Comparison of ENCODE assay signal across 10 cellular contexts in genomic region chr4:56215901-56216300, GRCh38.
DNase-seq lines count a peak whose midpoint lies in the region; ATAC-seq, FAIRE-seq and TF ChIP-seq lines count a peak whose summit lies in the region.
"Had no signal": no experiment of that assay in that cellular context is flagged by ENCODE, and none has a peak within 500 bp of the region (broad histone marks: within the 10 kb centered on the region; RNA-seq: fewer than 3 reads in every experiment).

No MANE protein-coding gene starts in this region.

- 0 out of 2 replicates have a peak overlapping the region, but pooled peaks have one; percentile 25 for H3K4me2 ChIP-seq in GM23338
- no peak overlapping the region for H3K4me2 ChIP-seq in H1 (ENCODE audit: insufficient read depth in 1 of 2, low read depth in 2 of 2, low read length in 2 of 2)

- no peak overlapping the region for H2BK15ac ChIP-seq in H1 (ENCODE audit: low read length)

- no peak overlapping the region for H2BK5ac ChIP-seq in H1 (ENCODE audit: low read depth, low read length)

- no peak overlapping the region for H2BK120ac ChIP-seq in H1 (replicated peaks; ENCODE audit: low read depth, low read length)

- H3K79me2 ChIP-seq in GM23338 (replicated peaks; ENCODE audit: insufficient read depth) = no peaks in the 10 kb centered on the region
- H3K79me2 ChIP-seq in H1 (ENCODE audit: control insufficient read depth in 1 of 2, insufficient read depth in 2 of 2, low read length in 2 of 2) = no peaks in the 10 kb centered on the region

- no peaks in the 10 kb centered on the region; the same call in 1 of the 2 replicates for H3K9me2 ChIP-seq in GM23338 (ENCODE audit: insufficient read depth)

- no peak overlapping the region for H2AK5ac ChIP-seq in H1 (ENCODE audit: low read depth, low read length)

- peaks cover 47% of the 10 kb centered on the region for H3K9me3 Mint-ChIP-seq in GM23338
- peaks cover 0 to 4% (median 0%) of the 10 kb centered on the region in 6 donors for H3K9me3 Mint-ChIP-seq in immature natural killer cell

- POLR2A ChIA-PET in H1 (lab: Charles Lee; ENCODE audit: partially characterized antibody) = no interaction called here

- no peak for TF ChIP-seq CTCF in GM23338 (conservative IDR thresholded peaks at IDR 0.05; ENCODE audit: low read depth in 2 of 2)
- TF ChIP-seq CTCF in H1 (IDR thresholded peaks at IDR 0.05; ENCODE audit: control extremely low read depth in 1 of 3, insufficient read depth in 1 of 3, low read depth in 1 of 3, low read length in 3 of 3) = no peak
- TF ChIP-seq CTCF in vagina (IDR thresholded peaks at IDR 0.05) = no peak

- no peak overlapping the region for H3K56ac ChIP-seq in H1 (replicated peaks; ENCODE audit: insufficient read length, low read depth, low read length)

- intact Hi-C loops in vagina (cut with DNase I) = no loop called here

- H3K4me1 Mint-ChIP-seq in GM23338 (peaks cover 23% of the 10 kb centered on the region), immature natural killer cell (no peaks in the 10 kb centered on the region)

- H3K27ac ChIP-seq in GM23338 (ENCODE audit: low read depth) = no peak overlapping the region
- H3K27ac ChIP-seq in H1 (ENCODE audit: low read depth, low read length) = no peak overlapping the region
- H3K27ac ChIP-seq in vagina = no peak overlapping the region

- no peak overlapping the region for H2BK20ac ChIP-seq in H1 (ENCODE audit: low read length)

- H3K27me3 Mint-ChIP-seq in GM23338 (ENCODE audit: insufficient read depth, low read depth, poor library complexity) = peaks cover 9% of the 10 kb centered on the region
- peaks cover 0 to 7% (median 0%) of the 10 kb centered on the region in 3 donors for H3K27me3 Mint-ChIP-seq in immature natural killer cell (ENCODE audit: low read depth in 3 of 3)

- H3K23me2 ChIP-seq in H1 (ENCODE audit: low read depth, low read length) = no peaks in the 10 kb centered on the region; the same call in 1 of the 2 replicates

- H3K4me3 ChIP-seq in GM23338 = no peak overlapping the region
- H3K4me3 ChIP-seq in H1 (ENCODE audit: extremely low read depth in 1 of 4, insufficient read depth in 2 of 4, low read depth in 3 of 4, low read length in 4 of 4) = no peak overlapping the region
- H3K4me3 ChIP-seq in vagina = no peak overlapping the region
- H3K4me3 ChIP-seq: lung had no signal

- no peak overlapping the region for H3K18ac ChIP-seq in H1 (ENCODE audit: extremely low read depth, low read length)

- DNase-seq in GM23338 (ENCODE audit: low spot score) (peak; percentile 43), NCI-H226 (peak; percentile 67), H1 (ENCODE audit: low read depth in 1 of 2, low spot score in 2 of 2) (peak in 1 of 2 experiments; percentile 23), non-pigmented ciliary epithelial cell (ENCODE audit: low read depth) (peak; percentile 22), NCI-H524 treated with DMSO at 0.1 percent for 48 hours (lab: John Stamatoyannopoulos, UW) (no peak), vagina (ENCODE audit: extremely low spot score in 2 of 2) (no peak), immature natural killer cell (no peak)
- DNase-seq in stimulated activated CD4-positive, alpha-beta T cell treated with anti-CD3 and anti-CD28 coated beads, Interleukin-15, amount 100 ng/mL, for 24 hours = no peak

- H3K4me3 Mint-ChIP-seq in GM23338 (no peak overlapping the region), immature natural killer cell (no peak overlapping the region)

- WGBS in H1 (ENCODE audit: extremely low coverage in 1 of 2, insufficient coverage in 1 of 2, insufficient read length in 1 of 2, insufficient replicate concordance in 2 of 2, low coverage in 1 of 2, low lambda C conversion rate in 2 of 2, missing lambda C conversion rate in 1 of 2), 2 experiments = 50% methylated on average over 3 of the region's 3 CpGs; no CpG with 5 or more reads in 1 of the 2 experiments

- no peak for TF ChIP-seq EP300 in H1 (IDR thresholded peaks at IDR 0.05; ENCODE audit: borderline replicate concordance in 1 of 2, low read depth in 2 of 2, low read length in 2 of 2)

- H3K36me3 ChIP-seq in GM23338 (ENCODE audit: insufficient read depth) (0 out of 2 replicates have a peak, but pooled peaks cover 4% of the 10 kb centered on the region), H1 (ENCODE audit: control insufficient read depth in 2 of 4, insufficient read depth in 4 of 4, low read length in 3 of 4) (peaks cover 0 to 4% (median 0%) of the 10 kb centered on the region in 4 experiments; a peak in 1 of 8 replicates), vagina (no peaks in the 10 kb centered on the region)

- H3F3A ChIP-seq in GM23338 (replicated peaks; ENCODE audit: low read depth) = no peaks in the 10 kb centered on the region

- H4K20me1 ChIP-seq in GM23338 (replicated peaks; ENCODE audit: insufficient read depth) (no peaks in the 10 kb centered on the region), H1 (replicated peaks in 1 of 2; ENCODE audit: control insufficient read depth in 1 of 2, insufficient read depth in 2 of 2, low read length in 2 of 2) (peaks cover 6 to 8% of the 10 kb centered on the region in 2 experiments)

- H3K14ac ChIP-seq in H1 (ENCODE audit: insufficient read length) = no peak overlapping the region

- H3K27me3 ChIP-seq in GM23338 (ENCODE audit: insufficient read depth) = peaks cover 32% of the 10 kb centered on the region
- H3K27me3 ChIP-seq in H1 (replicated peaks in 1 of 4; ENCODE audit: control insufficient read depth in 3 of 4, extremely low read depth in 1 of 4, insufficient read depth in 3 of 4, low read length in 3 of 4) = peaks cover 8 to 21% (median 18%) of the 10 kb centered on the region in 4 experiments
- H3K27me3 ChIP-seq in vagina = no peaks in the 10 kb centered on the region

- no peak overlapping the region for H4K8ac ChIP-seq in H1 (ENCODE audit: extremely low read depth, insufficient read depth, low read length)

- peak; percentile 36 for FAIRE-seq in H1 (lab: Jason Lieb, UNC)
- FAIRE-seq: G401.6 had no signal

- H4K91ac ChIP-seq in H1 (replicated peaks; ENCODE audit: insufficient read length, low read length) = no peak overlapping the region

- peak overlapping the region; percentile 49 for H3K27ac Mint-ChIP-seq in GM23338
- no peak overlapping the region for H3K27ac Mint-ChIP-seq in immature natural killer cell

- H3K4ac ChIP-seq in H1 (replicated peaks; ENCODE audit: insufficient read length, low read depth, low read length) = no peak overlapping the region

- no peak overlapping the region for H3K23ac ChIP-seq in H1 (ENCODE audit: insufficient read length)

- no peak overlapping the region for H2BK12ac ChIP-seq in H1 (ENCODE audit: low read depth, low read length)

- TF ChIP-seq POLR2A in H1 (IDR thresholded peaks at IDR 0.05; ENCODE audit: control extremely low read depth in 1 of 2, low read depth in 2 of 2, low read length in 2 of 2) (no peak), vagina (IDR thresholded peaks at IDR 0.05) (no peak)

- no peak; the same call in 2 of the 3 replicates for ATAC-seq in GM23338

- no peak overlapping the region for H4K5ac ChIP-seq in H1 (ENCODE audit: insufficient read length, low read depth, low read length)

- no peaks in the 10 kb centered on the region for H3K9me3 ChIP-seq in H1 (ENCODE audit: insufficient read depth in 2 of 2, low read depth in 1 of 2, low read length in 1 of 2)
- no peaks in the 10 kb centered on the region for H3K9me3 ChIP-seq in vagina

- peaks cover 57% of the 10 kb centered on the region for H3K36me3 Mint-ChIP-seq in GM23338 (ENCODE audit: low read depth)
- peaks cover 0 to 5% (median 0%) of the 10 kb centered on the region in 3 donors for H3K36me3 Mint-ChIP-seq in immature natural killer cell

- CTCF ChIA-PET in H1 (lab: Charles Lee; ENCODE audit: partially characterized antibody) = interaction anchor here (1.1 to 1.5 kb wide), 2 partner anchors 86 to 125 kb away, joined by 3 read pairs; no protein-coding TSS in a partner anchor

- TF ChIP-seq RAD21 in H1 (IDR thresholded peaks at IDR 0.05 in 1 of 2, conservative IDR thresholded peaks at IDR 0.05 in 1 of 2; ENCODE audit: low read depth in 2 of 2, low read length in 2 of 2) = no peak

- H3K4me1 ChIP-seq in GM23338 (ENCODE audit: insufficient read depth) = peaks cover 16% of the 10 kb centered on the region
- H3K4me1 ChIP-seq in H1 (replicated peaks in 1 of 4; ENCODE audit: control insufficient read depth in 3 of 4, insufficient read depth in 4 of 4, low read length in 3 of 4) = peaks cover 0 to 7% (median 0%) of the 10 kb centered on the region in 4 experiments; a peak in 4 of 7 replicates
- no peaks in the 10 kb centered on the region for H3K4me1 ChIP-seq in vagina

- H3K79me1 ChIP-seq in H1 (ENCODE audit: low read depth, low read length) = no peaks in the 10 kb centered on the region

- no peak overlapping the region for H3K9ac ChIP-seq in H1 (replicated peaks in 1 of 4; ENCODE audit: extremely low read depth in 1 of 4, low read depth in 3 of 4, low read length in 3 of 4)

- H2AFZ ChIP-seq in GM23338 (no peak overlapping the region), H1 (ENCODE audit: low read length) (no peak overlapping the region)

TF ChIP-seq in GM23338, 12 proteins besides CTCF, POLR2A, EP300 and RAD21:
- no peak for TF ChIP-seq CREB1 (CRISPR knock-in tag; IDR thresholded peaks at IDR 0.05; ENCODE audit: low read depth)
- peak; percentile 43; the same call in 1 of the 2 replicates for TF ChIP-seq NANOG (IDR thresholded peaks at IDR 0.05; ENCODE audit: borderline replicate concordance)

TF ChIP-seq in H1, 55 proteins besides CTCF, POLR2A, EP300 and RAD21 (continues in another document):
- TF ChIP-seq TAF7 (optimal IDR thresholded peaks at IDR 0.05; ENCODE audit: borderline replicate concordance, low read depth, low read length) (no peak), KDM1A (IDR thresholded peaks at IDR 0.05; ENCODE audit: borderline replicate concordance, low read length) (no peak)

Comparison
In these comparisons a context has a peak if more than half of its experiments do, and no peak if none do; other contexts are left out.
1. DNase-seq: peak in GM23338 (single experiment), NCI-H226 (single experiment) and non-pigmented ciliary epithelial cell (single experiment); none in NCI-H524 treated with DMSO at 0.1 percent for 48 hours (single experiment), vagina (0 of 2), immature natural killer cell (0 of 3) and stimulated activated CD4-positive, alpha-beta T cell treated with anti-CD3 and anti-CD28 coated beads, Interleukin-15, amount 100 ng/mL, for 24 hours (single experiment).